Comparison of ENCODE assay signal across 16 cellular contexts in the genomic region with DNA sequence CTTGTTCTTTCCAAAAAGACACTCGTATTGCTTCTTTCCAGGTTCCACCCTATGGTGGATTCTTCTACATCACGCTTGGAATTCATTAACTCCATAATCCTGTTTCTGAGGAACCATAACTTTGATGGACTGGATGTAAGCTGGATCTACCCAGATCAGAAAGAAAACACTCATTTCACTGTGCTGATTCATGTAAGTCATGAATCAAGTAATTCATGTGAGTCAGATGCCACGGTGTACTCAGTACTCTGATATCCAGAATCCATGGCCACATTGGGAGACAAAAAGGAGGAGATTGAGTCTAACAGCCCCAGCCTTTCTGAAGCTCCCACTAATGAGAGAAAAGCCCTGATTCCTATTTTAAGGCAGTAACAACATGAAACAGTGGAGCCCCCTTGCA. TPM values are rescaled to one million over a fixed set of nuclear protein-coding genes. Genes with fewer than 3 reads are reported as not detected.
DNase-seq lines count a peak whose midpoint lies in the region; ATAC-seq and TF ChIP-seq lines count a peak whose summit lies in the region.
"Had no signal": no experiment of that assay in that cellular context is flagged by ENCODE, and none has a peak within 500 bp of the region (broad histone marks: within the 10 kb centered on the region; RNA-seq: fewer than 3 reads in every experiment).

No MANE protein-coding gene starts in this region.

- no peaks in the 10 kb centered on the region for H4K20me1 ChIP-seq in mammary epithelial cell (ENCODE audit: insufficient read depth, low read length)

- H3K36me3 ChIP-seq in mammary epithelial cell (ENCODE audit: insufficient read depth, low read length) = no peaks in the 10 kb centered on the region
- H3K36me3 ChIP-seq in left lung = no peaks in the 10 kb centered on the region
- H3K36me3 ChIP-seq in heart left ventricle = no peaks in the 10 kb centered on the region
- no peaks in the 10 kb centered on the region for H3K36me3 ChIP-seq in vagina
- H3K36me3 ChIP-seq: tibial artery had no signal

- H3K27me3 ChIP-seq in mammary epithelial cell (ENCODE audit: insufficient read depth, low read length) (no peaks in the 10 kb centered on the region), left lung (no peaks in the 10 kb centered on the region), heart left ventricle (no peaks in the 10 kb centered on the region), vagina (no peaks in the 10 kb centered on the region)

- CTCF ChIA-PET in mammary epithelial cell (lab: Charles Lee; ENCODE audit: low non-redundant PET) = interaction anchor here (0.6 kb wide), 1 partner anchor 99 kb away, joined by 3 read pairs; no protein-coding TSS in a partner anchor

- TF ChIP-seq CTCF in mammary epithelial cell (conservative IDR thresholded peaks at IDR 0.05 in 1 of 2, IDR thresholded peaks at IDR 0.05 in 1 of 2; ENCODE audit: extremely low read depth in 1 of 2, insufficient read depth in 1 of 2, low read depth in 1 of 2, low read length in 2 of 2) (no peak), left lung (IDR thresholded peaks at IDR 0.05) (no peak), heart left ventricle (IDR thresholded peaks at IDR 0.05) (no peak), vagina (IDR thresholded peaks at IDR 0.05) (no peak)

- H3K9me3 ChIP-seq in mammary epithelial cell (replicated peaks; ENCODE audit: insufficient read depth, low read length) = no peaks in the 10 kb centered on the region
- no peaks in the 10 kb centered on the region for H3K9me3 ChIP-seq in left lung
- no peaks in the 10 kb centered on the region for H3K9me3 ChIP-seq in heart left ventricle
- H3K9me3 ChIP-seq in vagina = no peaks in the 10 kb centered on the region
- H3K9me3 ChIP-seq: tibial artery had no signal

- H3K27ac ChIP-seq in mammary epithelial cell (ENCODE audit: insufficient read depth, low read depth, low read length) = peak overlapping the region; percentile 66
- H3K27ac ChIP-seq in left lung = no peak overlapping the region
- H3K27ac ChIP-seq in heart left ventricle = no peak overlapping the region
- H3K27ac ChIP-seq in vagina = no peak overlapping the region
- H3K27ac ChIP-seq: tibial artery had no signal

- WGBS in mammary epithelial cell (ENCODE audit: low coverage, missing lambda C conversion rate) = 41% methylated on average over 3 of the region's 3 CpGs
- 85 to 91% (median 89%) methylated on average over 3 of the region's 3 CpGs for WGBS in heart left ventricle, 4 donors

- DNase-seq in Daoy (ENCODE audit: low read depth) (peak; percentile 63), LHCN-M2 (ENCODE audit: low read depth) (peak; percentile 78), mammary epithelial cell (peak; percentile 83), left lung (no peak), heart left ventricle (no peak), GF-D8 (lab: John Stamatoyannopoulos, UW) (no peak), vagina (ENCODE audit: extremely low spot score in 2 of 2) (no peak)
- DNase-seq: activated naive CD4-positive, alpha-beta T cell treated with anti-CD3 and anti-CD28 coated beads, Interleukin-2, amount 50 U/mL, for 16 hours; CD8-positive, alpha-beta T cell; NCI-H1092; NCI-H2171 treated with DMSO at 0.1 percent for 48 hours; retina; tibial artery had no signal

- H3K4me1 ChIP-seq in mammary epithelial cell (ENCODE audit: insufficient read depth, low read length) = peaks cover 38% of the 10 kb centered on the region
- no peaks in the 10 kb centered on the region for H3K4me1 ChIP-seq in left lung
- H3K4me1 ChIP-seq in heart left ventricle = no peaks in the 10 kb centered on the region
- peaks cover 10% of the 10 kb centered on the region for H3K4me1 ChIP-seq in vagina
- H3K4me1 ChIP-seq: tibial artery had no signal

- no peak for TF ChIP-seq POLR2A in heart left ventricle (IDR thresholded peaks at IDR 0.05)
- no peak for TF ChIP-seq POLR2A in vagina (IDR thresholded peaks at IDR 0.05)

- no peak overlapping the region for H3K4me3 ChIP-seq in mammary epithelial cell (replicated peaks in 1 of 3; ENCODE audit: insufficient read depth in 1 of 3, low read depth in 2 of 3, low read length in 3 of 3)
- H3K4me3 ChIP-seq in left lung = no peak overlapping the region
- no peak overlapping the region for H3K4me3 ChIP-seq in heart left ventricle
- H3K4me3 ChIP-seq in vagina = no peak overlapping the region
- H3K4me3 ChIP-seq: tibial artery had no signal

- H3K4me2 ChIP-seq in mammary epithelial cell (ENCODE audit: insufficient read depth, low read depth, low read length) = peak overlapping the region; percentile 45

- H2AFZ ChIP-seq in mammary epithelial cell (ENCODE audit: low read depth, low read length) = peak overlapping the region; percentile 8

- H3K9ac ChIP-seq in mammary epithelial cell (ENCODE audit: insufficient read depth, low read length) = no peak overlapping the region

- no TSS peak for BruUV-seq in mammary epithelial cell (replicated peaks; lab: Mats Ljungman, UMichigan)

- intact Hi-C loops in mammary epithelial cell (cut with micrococcal nuclease) = loop anchor here (5.0 kb wide), 1 partner anchor 42 kb away; no protein-coding TSS in a partner anchor
- intact Hi-C loops in left lung (cut with DNase I) = no loop called here
- intact Hi-C loops in heart left ventricle (cut with DNase I) = no loop called here
- intact Hi-C loops in vagina (cut with DNase I) = no loop called here

- dilution Hi-C loops in mammary epithelial cell (cut with HindIII; ENCODE audit: low sequenced_read_pairs) = no loop called here

- peak; percentile 31 for ATAC-seq in left lung
- ATAC-seq in heart left ventricle = no peak
- ATAC-seq in HG02981 (IDR thresholded peaks at IDR 0.05; ENCODE audit: unreplicated experiment) = no peak
- ATAC-seq: CD8-positive, alpha-beta T cell; HepG2 had no signal

- no peaks in the 10 kb centered on the region for H3K79me2 ChIP-seq in mammary epithelial cell (ENCODE audit: insufficient read depth, low read length)

- in situ Hi-C loops in mammary epithelial cell (cut with MboI; ENCODE audit: low sequenced_read_pairs in 2 of 2) = no loop called here

RNA-seq across cellular contexts. Expression of a gene that starts 7.4 kb away (rescaled TPM):
- 0.29 TPM in 1 of 2 replicates, not detected in the other for total RNA-seq in Daoy (2014; rRNA removed; shearing (Covaris generic))
- 0.83 and 2.2 TPM in 2 replicates for total RNA-seq in LHCN-M2 (2014; rRNA removed)
- not detected for polyA plus RNA-seq in LHCN-M2 (2012)
- 1 to 10 TPM in 1 of 2 donors, under 1 TPM in 1; 0.87 to 1.0 TPM for total RNA-seq in mammary epithelial cell
- polyA plus RNA-seq in mammary epithelial cell = 0.58 TPM
- polyA minus RNA-seq in mammary epithelial cell = 3.5 TPM
- 100 to 1,000 TPM in 1 of 2 donors, 1 to 10 TPM in 1; 8.0 to 222 TPM for total RNA-seq in left lung
- 10 to 100 TPM in 1 of 9 donors, 1 to 10 TPM in 7, not detected in 1; 1.0 to 23.0 (median 2.1) TPM for total RNA-seq in heart left ventricle
- 1 to 10 TPM; 1.8 to 5.0 TPM for polyA plus RNA-seq in heart left ventricle
- total RNA-seq in vagina = 5.6 TPM
- total RNA-seq: lung microvascular endothelial cell had no signal

RNA-seq across cellular contexts. Expression of a gene that starts 34.4 kb away (rescaled TPM):
- total RNA-seq in Daoy (2014; rRNA removed; shearing (Covaris generic)) = 5.7 and 11.0 TPM in 2 replicates
- total RNA-seq in LHCN-M2 (2014; rRNA removed) = 0.71 and 1.4 TPM in 2 replicates
- polyA plus RNA-seq in LHCN-M2 (2012) = 0.73 TPM
- 10 to 100 TPM in 1 of 2 donors, 1 to 10 TPM in 1; 1.5 to 10.5 TPM for total RNA-seq in mammary epithelial cell
- 2.6 TPM for polyA plus RNA-seq in mammary epithelial cell
- 6.5 TPM for polyA minus RNA-seq in mammary epithelial cell
- total RNA-seq in left lung = 10 to 100 TPM; 56.6 to 78.8 TPM
- 10 to 100 TPM in 1 of 9 donors, 1 to 10 TPM in 7, under 1 TPM in 1; 0.96 to 23.9 (median 2.3) TPM for total RNA-seq in heart left ventricle
- 1 to 10 TPM in 1 of 2 donors, under 1 TPM in 1; 0.99 to 1.2 TPM for polyA plus RNA-seq in heart left ventricle
- 25.5 TPM for total RNA-seq in vagina
- polyA plus RNA-seq: HepG2 had no signal

RNA-seq across cellular contexts. Expression of a gene that starts 55.8 kb away (rescaled TPM):
- total RNA-seq in Daoy (2014; rRNA removed; shearing (Covaris generic)) = 0.06 TPM in 1 of 2 replicates, not detected in the other
- total RNA-seq in LHCN-M2 (2014; rRNA removed) (not detected in 2 replicates), mammary epithelial cell (not detected), left lung (1 to 10 TPM; 1.5 to 2.6 TPM), heart left ventricle (under 1 TPM in 1 of 9 donors, not detected in 8; 0.61 TPM), vagina (not detected)
- not detected for polyA plus RNA-seq in LHCN-M2 (2012)
- polyA plus RNA-seq in mammary epithelial cell (not detected), heart left ventricle (under 1 TPM in 1 of 2 donors, not detected in 1; 0.10 TPM)
- polyA minus RNA-seq in mammary epithelial cell = not detected
- total RNA-seq: CD8-positive, alpha-beta T cell; HepG2; lung microvascular endothelial cell had no signal
- polyA plus RNA-seq: HepG2 had no signal

Comparison
In these comparisons a context has a peak if more than half of its experiments do, and no peak if none do; other contexts are left out.
1. DNase-seq: peak in Daoy (single experiment), LHCN-M2 (single experiment) and mammary epithelial cell (single experiment); none in left lung (0 of 2), heart left ventricle (0 of 5), GF-D8 (single experiment) and vagina (0 of 2).